7 cellular contexts compared by ENCODE assay signal in genomic region chr1:40160806-40161124, GRCh38. TPM values are rescaled to one million over a fixed set of nuclear protein-coding genes. Genes with fewer than 3 reads are reported as not detected.
A peak's percentile ranks its signal among the peaks of the same experiment; 100 is the strongest.
DNase-seq lines count a peak whose midpoint lies in the region; ATAC-seq, FAIRE-seq and TF ChIP-seq lines count a peak whose summit lies in the region.

No MANE protein-coding gene starts in this region.

- ATAC-seq in GM21381 (IDR thresholded peaks at IDR 0.05; ENCODE audit: unreplicated experiment), result no peak

- WGBS in HUES64, result 69% methylated on average over 7 of the region's 7 CpGs
- 24 to 37% methylated on average over 7 of the region's 7 CpGs for WGBS in lower leg skin, 2 donors

- H3K36me3 ChIP-seq in HUES64 (ENCODE audit: insufficient read depth, low read length) (no peaks in the 10 kb centered on the region), tibial artery (no peaks in the 10 kb centered on the region)

- H3K27me3 Mint-ChIP-seq in MCF 10A (ENCODE audit: insufficient read depth, unreplicated experiment), result no peaks in the 10 kb centered on the region

- H3K4me1 ChIP-seq in HUES64 (ENCODE audit: insufficient read depth, low read length) (peaks cover 18% of the 10 kb centered on the region), tibial artery (peaks cover 0 to 38% (median 22%) of the 10 kb centered on the region in 4 donors)

- H3K9me3 ChIP-seq in HUES64 (ENCODE audit: insufficient read depth, low read depth, low read length) (no peaks in the 10 kb centered on the region), tibial artery (no peaks in the 10 kb centered on the region)

- peak overlapping the region; percentile 81 for H3K27ac ChIP-seq in HUES64 (ENCODE audit: low read depth, low read length)
- H3K27ac ChIP-seq in tibial artery, result peak overlapping the region; percentile 98 to 99

- FAIRE-seq in GM19239 (lab: Jason Lieb, UNC), result no peak

- H3K4me3 Mint-ChIP-seq in MCF 10A (ENCODE audit: unreplicated experiment), result no peak overlapping the region

- POLR2A ChIA-PET in MCF 10A (lab: Yijun Ruan, JAX), result interaction anchor here (0.7 to 4.4 kb wide), 7 partner anchors 10 to 213 kb away, joined by 3 to 30 read pairs (median 5); partner anchors contain the start of genes CAP1, SMAP2 and ZMPSTE24

- H3K27me3 ChIP-seq in HUES64 (ENCODE audit: insufficient read depth, low read length) (peaks cover 11% of the 10 kb centered on the region; the same call in 1 of the 2 replicates), tibial artery (no peaks in the 10 kb centered on the region)

- intact Hi-C loops in MCF 10A (cut with micrococcal nuclease) (loop anchor here (5.0 kb wide), 1 partner anchor 97 kb away; the partner anchor contains the start of gene ZMPSTE24), lower leg skin (cut with DNase I; ENCODE audit: low total_unique reads) (no loop called here), tibial artery (cut with DNase I; ENCODE audit: low total_unique reads) (loop anchor here (10.0 kb wide), 1 partner anchor 94 kb away; the partner anchor contains the start of gene ZMPSTE24)

- TF ChIP-seq CTCF in MCF 10A (IDR thresholded peaks at IDR 0.05; ENCODE audit: unreplicated experiment), result no peak
- no peak for TF ChIP-seq CTCF in lower leg skin (IDR thresholded peaks at IDR 0.05)
- TF ChIP-seq CTCF in tibial artery (IDR thresholded peaks at IDR 0.05), result no peak

- H3K9ac ChIP-seq in HUES64 (ENCODE audit: low read depth, low read length), result peak overlapping the region; percentile 72

- BruUV-seq in MCF 10A (replicated peaks; lab: Mats Ljungman, UMichigan), result TSS peak; percentile 98

- peaks cover 4% of the 10 kb centered on the region for H3K4me1 Mint-ChIP-seq in MCF 10A (ENCODE audit: insufficient read depth, unreplicated experiment)

- no peak for TF ChIP-seq POLR2A in lower leg skin (IDR thresholded peaks at IDR 0.05)

- H3K36me3 Mint-ChIP-seq in MCF 10A (ENCODE audit: insufficient read depth, unreplicated experiment), result peaks cover 6% of the 10 kb centered on the region

- H3K9me3 Mint-ChIP-seq in MCF 10A (ENCODE audit: unreplicated experiment), result no peaks in the 10 kb centered on the region

- H3K4me3 ChIP-seq in HUES64 (ENCODE audit: low read length) (peak overlapping the region; percentile 96), lower leg skin (ENCODE audit: low read depth, poor library complexity, severe bottlenecking) (peak overlapping the region; percentile 91), tibial artery (peak overlapping the region; percentile 88 to 96)

- DNase-seq in MCF 10A (ENCODE audit: unreplicated experiment) (no peak), lower leg skin (ENCODE audit: low spot score in 2 of 2) (no peak), tibial artery (no peak), NCI-H526 treated with DMSO at 0.1 percent for 48 hours (lab: John Stamatoyannopoulos, UW) (no peak), GM19239 (ENCODE audit: insufficient read length, low spot score) (no peak)

- CTCF ChIA-PET in MCF 10A (lab: Yijun Ruan, JAX), result interaction anchor here (0.6 to 1.2 kb wide), 4 partner anchors 11 to 232 kb away, joined by 3 to 5 read pairs (median 4); no protein-coding TSS in a partner anchor

- no peak overlapping the region for H3K27ac Mint-ChIP-seq in MCF 10A (ENCODE audit: low read depth, unreplicated experiment)

RNA-seq across cellular contexts. Expression of gene RLF, which starts 0.4 kb away (rescaled TPM):
- 12.4 TPM for polyA plus RNA-seq in HUES64 (2013, experiment 1 of 2)
- 15.1 TPM for polyA plus RNA-seq in HUES64 (2013, experiment 2 of 2)
- total RNA-seq in MCF 10A (2022) (8.8 and 11.2 TPM in 2 replicates), lower leg skin (10 to 100 TPM; 22.8 to 30.9 (median 25.3) TPM)
